In genomic region chr18:76530391-76530790, GRCh38 we compare ENCODE assay signal across 28 cellular contexts.
"Had no signal": no experiment of that assay in that cellular context is flagged by ENCODE, and none has a peak within 500 bp of the region (broad histone marks: within the 10 kb centered on the region; RNA-seq: fewer than 3 reads in every experiment).

No MANE protein-coding gene starts in this region.

- H3K36me3 Mint-ChIP-seq: immature natural killer cell; natural killer cell; stimulated activated memory B cell treated with anti-CD40 and anti-IgM and Interleukin-4, amounts not matched to agents 10 μg/mL and 1 μg/mL and 100 μg/mL, for 72 hours had no signal

- H3K4me3 Mint-ChIP-seq: neural crest cell; stimulated activated memory B cell treated with anti-CD40 and anti-IgM and Interleukin-4, amounts not matched to agents 10 μg/mL and 1 μg/mL and 100 μg/mL, for 72 hours had no signal

- H3K27me3 ChIP-seq: neutrophil, ovary, right atrium auricular region, right lobe of liver, testis, thyroid gland, upper lobe of left lung, vagina had no signal

- DNase-seq: heart left ventricle; hypothalamus; immature natural killer cell; islet precursor cell; left ventricle myocardium superior; lower lobe of right lung; mammary epithelial cell; mesenchymal stem cell; natural killer cell; ovary; right lobe of liver; stimulated activated CD4-positive, alpha-beta T cell treated with anti-CD3 and anti-CD28 coated beads, Interleukin-1b, Interleukin-23, amount 100 ng/mL, for 48 hours; stimulated activated CD4-positive, alpha-beta T cell treated with anti-CD3 and anti-CD28 coated beads, Interleukin-2, amount 100 ng/mL, for 48 hours; stimulated activated CD4-positive, alpha-beta T cell treated with anti-CD3 and anti-CD28 coated beads, Interleukin-4, amount 100 ng/mL, for 4 hours; stimulated activated CD8-positive, alpha-beta memory T cell treated with anti-CD3 and anti-CD28 coated beads, Interleukin-4, amount 100 ng/mL, for 48 hours; stimulated activated naive CD8-positive, alpha-beta T cell treated with anti-CD3 and anti-CD28 coated beads, Interleukin-15, Interleukin-2, amounts not matched to agents 100 U/mL and 50 U/mL, for 24 hours; stomach; testis; thyroid gland; transverse colon; upper lobe of left lung had no signal

- H3K36me3 ChIP-seq: heart left ventricle, lower lobe of right lung, neutrophil, ovary, right atrium auricular region, right lobe of liver, stomach, thyroid gland, transverse colon, upper lobe of left lung, vagina had no signal

- H3K4me2 ChIP-seq: smooth muscle cell had no signal

- ATAC-seq: heart left ventricle; left ventricle myocardium superior; lower lobe of right lung; natural killer cell; right lobe of liver; stimulated activated memory B cell treated with anti-CD40 and anti-IgM and Interleukin-4, amounts not matched to agents 10 μg/mL and 1 μg/mL and 100 μg/mL, for 72 hours; stimulated activated naive CD8-positive, alpha-beta T cell treated with anti-CD3 and anti-CD28 coated beads, Interleukin-15, Interleukin-2, amounts not matched to agents 100 U/mL and 50 U/mL, for 24 hours had no signal

- H3K27ac Mint-ChIP-seq: natural killer cell; progenitor cell of endocrine pancreas; stimulated activated memory B cell treated with anti-CD40 and anti-IgM and Interleukin-4, amounts not matched to agents 10 μg/mL and 1 μg/mL and 100 μg/mL, for 72 hours had no signal

- H3K4me3 ChIP-seq: heart left ventricle, lower lobe of right lung, ovary, right atrium auricular region, right lobe of liver, smooth muscle cell, stomach, thyroid gland, transverse colon, upper lobe of left lung, vagina had no signal

- H3K9me3 Mint-ChIP-seq: immature natural killer cell; natural killer cell; neural crest cell; stimulated activated memory B cell treated with anti-CD40 and anti-IgM and Interleukin-4, amounts not matched to agents 10 μg/mL and 1 μg/mL and 100 μg/mL, for 72 hours had no signal

- H3K27ac ChIP-seq: heart left ventricle, lower lobe of right lung, right atrium auricular region, right lobe of liver, stomach, thyroid gland, transverse colon, upper lobe of left lung had no signal

- H3K9me3 ChIP-seq: heart left ventricle, lower lobe of right lung, neutrophil, ovary, right atrium auricular region, right lobe of liver, stomach, testis, thyroid gland, transverse colon, upper lobe of left lung, vagina had no signal

- H3K27me3 Mint-ChIP-seq: progenitor cell of endocrine pancreas had no signal
